Comparison of ENCODE assay signal across 1 cellular context in genomic region chr2:60741588-60741987, GRCh38.
TF ChIP-seq lines count a peak whose summit lies in the region.

No MANE protein-coding gene starts in this region.

TF ChIP-seq in H1, 55 proteins besides CTCF, POLR2A, EP300 and RAD21:
- TF ChIP-seq CHD2 (IDR thresholded peaks at IDR 0.05; ENCODE audit: low read length) (no peak), JUN (IDR thresholded peaks at IDR 0.05; ENCODE audit: low read depth, low read length) (no peak), PHF8 (conservative IDR thresholded peaks at IDR 0.05; ENCODE audit: low read depth, low read length) (no peak), MAFK (IDR thresholded peaks at IDR 0.05; ENCODE audit: low read depth, low read length) (no peak), USF2 (IDR thresholded peaks at IDR 0.05; ENCODE audit: low read length) (no peak), TBP (IDR thresholded peaks at IDR 0.05; ENCODE audit: low read depth, low read length) (no peak), POLR2AphosphoS5 (IDR thresholded peaks at IDR 0.05; ENCODE audit: low read depth, low read length) (no peak), GABPA (IDR thresholded peaks at IDR 0.05; ENCODE audit: borderline replicate concordance, insufficient read depth, low read length) (no peak), CHD7 (IDR thresholded peaks at IDR 0.05; ENCODE audit: insufficient replicate concordance, low read length) (no peak), JUND (IDR thresholded peaks at IDR 0.05; ENCODE audit: low read length) (no peak), SIRT6 (IDR thresholded peaks at IDR 0.05; ENCODE audit: low read length) (no peak)
